13 cellular contexts compared by ENCODE assay signal in genomic region chr1:161718559-161719324, GRCh38. TPM values are rescaled to one million over a fixed set of nuclear protein-coding genes. Genes with fewer than 3 reads are reported as not detected.
DNase-seq lines count a peak whose midpoint lies in the region; ATAC-seq and TF ChIP-seq lines count a peak whose summit lies in the region.
"Had no signal": no experiment of that assay in that cellular context is flagged by ENCODE, and none has a peak within 500 bp of the region (broad histone marks: within the 10 kb centered on the region; RNA-seq: fewer than 3 reads in every experiment).

No MANE protein-coding gene starts in this region.

- TF ChIP-seq CTCF in activated B cell treated with CpG ODN at 0.5 μM for 24 hours (IDR thresholded peaks at IDR 0.05) = no peak

- peaks cover 68% of the 10 kb centered on the region for H3K4me1 Mint-ChIP-seq in activated B cell treated with CpG ODN at 0.5 μM for 24 hours

- peak overlapping the region; percentile 90 for H3K27ac Mint-ChIP-seq in activated B cell treated with CpG ODN at 0.5 μM for 24 hours

- ATAC-seq in GM18498 (IDR thresholded peaks at IDR 0.05; ENCODE audit: unreplicated experiment) (peak; percentile 52), GM21447 (IDR thresholded peaks at IDR 0.05; ENCODE audit: unreplicated experiment) (peak; percentile 56), HG03442 (IDR thresholded peaks at IDR 0.05; ENCODE audit: unreplicated experiment) (peak; percentile 57), activated B cell treated with CpG ODN at 0.5 μM for 24 hours (ENCODE audit: low read depth) (peak; percentile 85)

- intact Hi-C loops in activated B cell treated with CpG ODN at 0.5 μM for 24 hours (cut with micrococcal nuclease) = loop anchor here (1.0 to 2.0 kb wide), 3 partner anchors 8 to 20 kb away; no protein-coding TSS in a partner anchor

- H3K4me3 Mint-ChIP-seq in activated B cell treated with CpG ODN at 0.5 μM for 24 hours = peak overlapping the region; percentile 63

- no peak for DNase-seq in activated B cell treated with CpG ODN at 0.5 μM for 24 hours
- no peak for DNase-seq in DMS153 (lab: John Stamatoyannopoulos, UW)
- DNase-seq in NCI-H2196 (lab: John Stamatoyannopoulos, UW; ENCODE audit: unreplicated experiment) = no peak
- DNase-seq in NCI-H524 (lab: John Stamatoyannopoulos, UW) = no peak
- DNase-seq in NCI-H526 (lab: John Stamatoyannopoulos, UW) = no peak
- DNase-seq: NCI-H1694 treated with DMSO at 0.1 percent for 48 hours; stimulated activated CD4-positive, alpha-beta T cell treated with anti-CD3 and anti-CD28 coated beads, Interleukin-4, amount 100 ng/mL, for 4 hours; transverse colon had no signal

- no peaks in the 10 kb centered on the region for H3K27me3 Mint-ChIP-seq in activated B cell treated with CpG ODN at 0.5 μM for 24 hours

- H3K9me3 Mint-ChIP-seq in activated B cell treated with CpG ODN at 0.5 μM for 24 hours = no peaks in the 10 kb centered on the region

- CTCF ChIA-PET in activated B cell treated with CpG ODN at 0.5 μM for 24 hours (lab: Charles Lee) = interaction anchor here (0.6 to 0.7 kb wide), 2 partner anchors 12 to 20 kb away, joined by 3 read pairs; no protein-coding TSS in a partner anchor

- POLR2A ChIA-PET in activated B cell treated with CpG ODN at 0.5 μM for 24 hours (lab: Charles Lee) = interaction anchor here (1.5 to 5.7 kb wide), 4 partner anchors 8 to 14 kb away, joined by 4 to 34 read pairs (median 12); partner anchors contain the start of gene FCRLA

- peaks cover 11% of the 10 kb centered on the region for H3K36me3 Mint-ChIP-seq in activated B cell treated with CpG ODN at 0.5 μM for 24 hours (ENCODE audit: low read depth)

RNA-seq across cellular contexts. Expression of gene FCRLB, which starts 2.6 kb away (rescaled TPM):
- total RNA-seq in activated B cell treated with CpG ODN at 0.5 μM for 24 hours = 2.1 and 2.4 TPM in 2 replicates

RNA-seq across cellular contexts. Expression of gene FCRLA, which starts 11.7 kb away (rescaled TPM):
- 175 and 178 TPM in 2 replicates for total RNA-seq in activated B cell treated with CpG ODN at 0.5 μM for 24 hours

RNA-seq across cellular contexts. Expression of gene DUSP12, which starts 30.8 kb away (rescaled TPM):
- total RNA-seq in activated B cell treated with CpG ODN at 0.5 μM for 24 hours = 37.2 and 38.9 TPM in 2 replicates

RNA-seq across cellular contexts. Expression of gene ATF6, which starts 47.4 kb away (rescaled TPM):
- 23.7 and 24.6 TPM in 2 replicates for total RNA-seq in activated B cell treated with CpG ODN at 0.5 μM for 24 hours

RNA-seq across cellular contexts. Expression of gene FCGR2B, which starts 55.8 kb away (rescaled TPM):
- 72.3 and 77.5 TPM in 2 replicates for total RNA-seq in activated B cell treated with CpG ODN at 0.5 μM for 24 hours
- total RNA-seq: astrocyte, epithelial cell of proximal tubule had no signal
